Comparison of ENCODE assay signal across 13 cellular contexts in the genomic region with DNA sequence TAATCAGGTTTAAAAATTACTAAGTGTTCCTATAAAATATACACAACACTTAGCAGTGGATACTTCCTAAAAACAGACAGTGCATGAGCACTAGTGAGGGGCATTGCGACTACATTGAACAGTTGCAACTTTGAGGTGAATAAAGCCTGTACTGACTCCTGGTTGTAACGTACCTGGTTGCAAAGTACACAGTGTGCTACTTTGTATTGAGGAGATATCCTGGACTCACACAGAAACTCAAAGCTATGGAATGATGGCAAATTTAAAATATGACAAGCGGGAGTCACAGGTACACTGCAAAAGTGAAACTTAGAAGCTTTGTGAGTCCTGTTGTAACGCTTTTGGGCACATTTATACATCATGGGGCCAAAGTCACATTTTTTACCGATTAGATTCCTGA. TPM values are rescaled to one million over a fixed set of nuclear protein-coding genes. Genes with fewer than 3 reads are reported as not detected.
DNase-seq lines count a peak whose midpoint lies in the region; ATAC-seq and TF ChIP-seq lines count a peak whose summit lies in the region.
"Had no signal": no experiment of that assay in that cellular context is flagged by ENCODE, and none has a peak within 500 bp of the region (broad histone marks: within the 10 kb centered on the region; RNA-seq: fewer than 3 reads in every experiment).

No MANE protein-coding gene starts in this region.

- TF ChIP-seq POLR2A in Peyer's patch (IDR thresholded peaks at IDR 0.05) = no peak

- H3K4me1 Mint-ChIP-seq in activated CD8-positive, alpha-beta memory T cell treated with anti-CD3 and anti-CD28 coated beads, Interleukin-2, amount 10 ng/mL, durations not matched to agents 7 days and 5 days = peaks cover 9% of the 10 kb centered on the region

- no peak overlapping the region for H3K4me2 ChIP-seq in smooth muscle cell
- H3K4me2 ChIP-seq: KMS-11 had no signal

- no peak for ATAC-seq in activated CD8-positive, alpha-beta memory T cell treated with anti-CD3 and anti-CD28 coated beads, Interleukin-2, amount 10 ng/mL, durations not matched to agents 7 days and 5 days
- ATAC-seq in GM18511 (IDR thresholded peaks at IDR 0.05; ENCODE audit: unreplicated experiment) = no peak
- no peak for ATAC-seq in GM18868 (IDR thresholded peaks at IDR 0.05; ENCODE audit: unreplicated experiment)

- peaks cover 0 to 5% (median 0%) of the 10 kb centered on the region in 4 donors for H3K4me1 ChIP-seq in Peyer's patch
- peaks cover 4% of the 10 kb centered on the region for H3K4me1 ChIP-seq in smooth muscle cell (ENCODE audit: low read depth)
- H3K4me1 ChIP-seq: HAP-1 had no signal

- peak overlapping the region; percentile 57 for H3K27ac Mint-ChIP-seq in activated CD8-positive, alpha-beta memory T cell treated with anti-CD3 and anti-CD28 coated beads, Interleukin-2, amount 10 ng/mL, durations not matched to agents 7 days and 5 days

- H3F3A ChIP-seq in smooth muscle cell (ENCODE audit: low read depth) = no peaks in the 10 kb centered on the region

- H3K27me3 Mint-ChIP-seq in activated CD8-positive, alpha-beta memory T cell treated with anti-CD3 and anti-CD28 coated beads, Interleukin-2, amount 10 ng/mL, durations not matched to agents 7 days and 5 days = peaks cover 3% of the 10 kb centered on the region

- no peak for TF ChIP-seq CTCF in Peyer's patch (IDR thresholded peaks at IDR 0.05)
- TF ChIP-seq CTCF in foreskin fibroblast (IDR thresholded peaks at IDR 0.05; ENCODE audit: low read depth, low read length) = no peak
- no peak for TF ChIP-seq CTCF in smooth muscle cell (IDR thresholded peaks at IDR 0.05; ENCODE audit: borderline replicate concordance, insufficient read depth, poor library complexity, severe bottlenecking)

- H3K36me3 Mint-ChIP-seq in activated CD8-positive, alpha-beta memory T cell treated with anti-CD3 and anti-CD28 coated beads, Interleukin-2, amount 10 ng/mL, durations not matched to agents 7 days and 5 days = peaks cover 22% of the 10 kb centered on the region

- in situ Hi-C loops in ACHN (cut with HindIII; ENCODE audit: low pct_ligation_motif_present, low pct_unique_long_range_greater_than_20kb, low sequenced_read_pairs) = no loop called here

- H3K79me2 ChIP-seq in smooth muscle cell (ENCODE audit: low read depth) = no peaks in the 10 kb centered on the region

- no peak for DNase-seq in activated CD8-positive, alpha-beta memory T cell treated with anti-CD3 and anti-CD28 coated beads, Interleukin-2, amount 10 ng/mL, durations not matched to agents 7 days and 5 days
- no peak for DNase-seq in activated CD8-positive, alpha-beta memory T cell treated with anti-CD3 and anti-CD28 coated beads, Interleukin-2, amount 50 U/mL, for 4 hours
- DNase-seq in Peyer's patch = no peak
- no peak for DNase-seq in foreskin fibroblast
- DNase-seq in smooth muscle cell (lab: John Stamatoyannopoulos, UW; ENCODE audit: unreplicated experiment) = no peak
- no peak for DNase-seq in ACHN
- DNase-seq: NCI-H226, SHP77 had no signal

- no peaks in the 10 kb centered on the region for H3K9me3 ChIP-seq in Peyer's patch
- H3K9me3 ChIP-seq in smooth muscle cell (replicated peaks; ENCODE audit: low read depth) = no peaks in the 10 kb centered on the region
- H3K9me3 ChIP-seq: HAP-1 had no signal

- H3K27ac ChIP-seq in Peyer's patch (peak overlapping the region in 3 of 4 donors; percentile 90 to 99 (median 91)), smooth muscle cell (ENCODE audit: low read depth) (no peak overlapping the region)
- H3K27ac ChIP-seq: KMS-11 had no signal

- H3K36me3 ChIP-seq in Peyer's patch (no peaks in the 10 kb centered on the region), smooth muscle cell (ENCODE audit: low read depth) (no peaks in the 10 kb centered on the region)
- H3K36me3 ChIP-seq: HAP-1 had no signal

- no peak overlapping the region for H2AFZ ChIP-seq in smooth muscle cell (ENCODE audit: low read depth)

- H3K4me3 Mint-ChIP-seq in activated CD8-positive, alpha-beta memory T cell treated with anti-CD3 and anti-CD28 coated beads, Interleukin-2, amount 10 ng/mL, durations not matched to agents 7 days and 5 days = peak overlapping the region; percentile 60

- peak overlapping the region in 2 of 4 donors; percentile 62 to 92 for H3K4me3 ChIP-seq in Peyer's patch
- H3K4me3 ChIP-seq in foreskin fibroblast (ENCODE audit: low read depth in 1 of 2, low read length in 2 of 2) = peak overlapping the region; percentile 68 to 69
- peak overlapping the region; percentile 63 for H3K4me3 ChIP-seq in smooth muscle cell

- 94% methylated on average over 5 of the region's 5 CpGs for WGBS in smooth muscle cell (ENCODE audit: low lambda C conversion rate)

- no peak overlapping the region for H3K9ac ChIP-seq in smooth muscle cell (ENCODE audit: low read depth)
- H3K9ac ChIP-seq: KMS-11 had no signal

- no peaks in the 10 kb centered on the region for H3K27me3 ChIP-seq in Peyer's patch
- peaks cover 51% of the 10 kb centered on the region for H3K27me3 ChIP-seq in smooth muscle cell (ENCODE audit: low read depth)

- CTCF ChIA-PET in activated CD8-positive, alpha-beta memory T cell treated with anti-CD3 and anti-CD28 coated beads, Interleukin-2, amount 10 ng/mL, durations not matched to agents 7 days and 5 days (lab: Charles Lee) = no interaction called here

- peaks cover 2% of the 10 kb centered on the region for H3K9me3 Mint-ChIP-seq in activated CD8-positive, alpha-beta memory T cell treated with anti-CD3 and anti-CD28 coated beads, Interleukin-2, amount 10 ng/mL, durations not matched to agents 7 days and 5 days (ENCODE audit: low read depth)

- no peaks in the 10 kb centered on the region for H4K20me1 ChIP-seq in smooth muscle cell (ENCODE audit: low read depth)

RNA-seq across cellular contexts. Expression of a gene that starts 55.6 kb away (rescaled TPM):
- total RNA-seq in activated CD8-positive, alpha-beta memory T cell treated with anti-CD3 and anti-CD28 coated beads, Interleukin-2, amount 10 ng/mL, durations not matched to agents 7 days and 5 days = 1,000 to 10,000 TPM; 1,622 to 2,021 TPM
- total RNA-seq in Peyer's patch (1,000 to 10,000 TPM in 3 of 4 donors, 100 to 1,000 TPM in 1; 296 to 1,668 (median 1,428) TPM), smooth muscle cell (287 and 310 TPM in 2 replicates)
- 489 and 558 TPM in 2 replicates for polyA plus RNA-seq in smooth muscle cell

RNA-seq across cellular contexts. Expression of a gene that starts 59.1 kb away (rescaled TPM):
- total RNA-seq in activated CD8-positive, alpha-beta memory T cell treated with anti-CD3 and anti-CD28 coated beads, Interleukin-2, amount 10 ng/mL, durations not matched to agents 7 days and 5 days = under 1 TPM; 0.66 to 0.85 TPM
- total RNA-seq in Peyer's patch (under 1 TPM in 1 of 4 donors, not detected in 3; 0.67 TPM), smooth muscle cell (0.22 and 0.36 TPM in 2 replicates)
- polyA plus RNA-seq in smooth muscle cell = 1.7 and 3.5 TPM in 2 replicates
- polyA plus RNA-seq: AG04450 had no signal
